ENCODE assay signal across 8 cellular contexts in the genomic region with DNA sequence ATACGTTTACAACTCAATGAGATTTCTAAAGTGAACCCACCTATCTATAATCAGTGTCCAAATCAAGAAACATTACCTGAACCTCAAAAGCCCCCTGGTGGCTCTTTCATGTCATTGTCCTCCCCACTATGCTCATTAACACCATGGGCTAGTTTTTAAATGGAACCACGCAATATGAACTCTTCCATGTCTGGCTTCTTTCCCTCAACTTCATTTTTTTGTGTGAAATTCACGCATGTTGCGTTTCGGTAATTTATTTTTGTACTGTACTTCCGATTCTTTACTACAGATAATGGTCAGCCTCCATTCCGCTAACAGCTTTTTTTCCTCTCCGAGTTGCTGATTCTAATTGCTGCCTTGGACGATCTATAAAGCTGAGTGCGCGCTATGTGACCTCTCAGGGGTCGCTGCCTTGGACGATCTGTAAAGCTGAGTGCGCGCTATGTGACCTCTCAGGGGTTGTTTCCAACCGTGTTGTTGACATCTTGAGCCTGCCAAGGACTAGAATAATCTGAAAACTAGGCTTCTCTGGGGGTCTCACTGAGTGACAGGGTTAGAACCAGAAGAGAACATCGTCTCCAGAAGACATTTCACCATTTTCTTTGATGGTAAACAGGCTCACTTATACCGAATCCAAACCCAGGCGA. TPM values are rescaled to one million over a fixed set of nuclear protein-coding genes. Genes with fewer than 3 reads are reported as not detected.
DNase-seq lines count a peak whose midpoint lies in the region; ATAC-seq and TF ChIP-seq lines count a peak whose summit lies in the region.

No MANE protein-coding gene starts in this region.

- CTCF ChIA-PET in CD4-positive, alpha-beta memory T cell (lab: Charles Lee; ENCODE audit: partially characterized antibody), result interaction anchor here (0.7 to 5.0 kb wide), 21 partner anchors 9 to 229 kb away, joined by 3 to 55 read pairs (median 6); a partner anchor contains a TSS

- H3K9me3 ChIP-seq in CD4-positive, alpha-beta memory T cell (ENCODE audit: control insufficient read depth in 1 of 2, low read length in 2 of 2), result no peaks in the 10 kb centered on the region
- H3K9me3 ChIP-seq in MM.1S (replicated peaks; ENCODE audit: insufficient read depth, low read length), result no peaks in the 10 kb centered on the region
- no peaks in the 10 kb centered on the region for H3K9me3 ChIP-seq in body of pancreas

- peaks cover 57% of the 10 kb centered on the region for H3K79me2 ChIP-seq in MM.1S (ENCODE audit: low read length)

- TF ChIP-seq POLR2A in body of pancreas (IDR thresholded peaks at IDR 0.05), result no peak

- no peaks in the 10 kb centered on the region for H3K9me2 ChIP-seq in MM.1S (replicated peaks; ENCODE audit: insufficient read depth, low read length)

- peak; percentile 66 to 77 (median 68) for DNase-seq in CD4-positive, alpha-beta memory T cell
- peak; percentile 92 for DNase-seq in MM.1S
- DNase-seq in RPMI8226, result peak; percentile 82
- DNase-seq in body of pancreas, result peak; percentile 38 to 67 (median 56)
- DNase-seq in iPS-NIHi7 (ENCODE audit: extremely low spot score), result peak; percentile 53
- peak; percentile 26 for DNase-seq in stimulated activated CD4-positive, alpha-beta T cell treated with anti-CD3 and anti-CD28 coated beads, Interleukin-12 subunit alpha, Interleukin-12 subunit beta, amount 100 ng/mL, for 4 hours

- POLR2A ChIA-PET in CD4-positive, alpha-beta memory T cell (lab: Charles Lee; ENCODE audit: partially characterized antibody), result interaction anchor here (0.6 to 5.1 kb wide), 39 partner anchors 9 to 1522 kb away, joined by 3 to 315 read pairs (median 7); a partner anchor contains a TSS

- H2AFZ ChIP-seq in MM.1S (ENCODE audit: low read length), result peak overlapping the region; percentile 55

- 7 to 8% methylated on average over 19 of the region's 19 CpGs for WGBS in body of pancreas, 2 donors

- peaks cover 25 to 41% (median 33%) of the 10 kb centered on the region in 4 donors for H3K4me1 Mint-ChIP-seq in CD4-positive, alpha-beta memory T cell

- no peaks in the 10 kb centered on the region for H3K36me3 ChIP-seq in CD4-positive, alpha-beta memory T cell (ENCODE audit: insufficient read depth, low read length)
- no peaks in the 10 kb centered on the region for H3K36me3 ChIP-seq in MM.1S (replicated peaks; ENCODE audit: insufficient read depth, low read length)
- H3K36me3 ChIP-seq in body of pancreas (replicated peaks in 1 of 2; ENCODE audit: insufficient read depth in 1 of 2, low read depth in 2 of 2), result peaks cover 0 to 2% of the 10 kb centered on the region in 2 donors

- no peak overlapping the region for H3K4me3 Mint-ChIP-seq in CD4-positive, alpha-beta memory T cell

- peaks cover 45% of the 10 kb centered on the region for H3K4me1 ChIP-seq in CD4-positive, alpha-beta memory T cell (ENCODE audit: insufficient read depth, low read length)
- H3K4me1 ChIP-seq in MM.1S (ENCODE audit: low read length) (peaks cover 31% of the 10 kb centered on the region), body of pancreas (peaks cover 38% of the 10 kb centered on the region)

- H3K27ac ChIP-seq in CD4-positive, alpha-beta memory T cell (ENCODE audit: low read depth, low read length), result peak overlapping the region; percentile 99
- H3K27ac ChIP-seq in MM.1S (ENCODE audit: low read length) (peak overlapping the region; percentile 97), body of pancreas (peak overlapping the region; percentile 96 to 99 (median 96))

- H3K27me3 Mint-ChIP-seq in CD4-positive, alpha-beta memory T cell, result no peaks in the 10 kb centered on the region

- H3K4me2 ChIP-seq in MM.1S (ENCODE audit: low read depth, low read length), result peak overlapping the region; percentile 75

- H3K9me3 Mint-ChIP-seq in CD4-positive, alpha-beta memory T cell, result no peaks in the 10 kb centered on the region

- peak overlapping the region; percentile 42 to 63 for H3K4me3 ChIP-seq in CD4-positive, alpha-beta memory T cell (ENCODE audit: low read length in 2 of 2)
- H3K4me3 ChIP-seq in MM.1S (ENCODE audit: low read length) (peak overlapping the region; percentile 95), body of pancreas (peak overlapping the region in 1 of 2 donors; percentile 26)

- H3F3A ChIP-seq in MM.1S (ENCODE audit: insufficient read depth, low read length), result peaks cover 24% of the 10 kb centered on the region

- peak; percentile 92 for TF ChIP-seq CTCF in MM.1S (IDR thresholded peaks at IDR 0.05; ENCODE audit: low read length)
- TF ChIP-seq CTCF in body of pancreas (IDR thresholded peaks at IDR 0.05), result peak; percentile 59 to 93 (median 84)

- no peaks in the 10 kb centered on the region for H3K27me3 ChIP-seq in CD4-positive, alpha-beta memory T cell (ENCODE audit: insufficient read depth, low read length)
- no peaks in the 10 kb centered on the region for H3K27me3 ChIP-seq in MM.1S (replicated peaks; ENCODE audit: insufficient read depth, low read length)
- no peaks in the 10 kb centered on the region for H3K27me3 ChIP-seq in body of pancreas

- peaks cover 18% of the 10 kb centered on the region; the same call in 1 of the 2 replicates for H4K20me1 ChIP-seq in MM.1S (ENCODE audit: insufficient read depth, low read length)

- ATAC-seq in GM19455 (IDR thresholded peaks at IDR 0.05; ENCODE audit: unreplicated experiment) (peak; percentile 1), body of pancreas (peak; percentile 17), HG03520 (IDR thresholded peaks at IDR 0.05; ENCODE audit: unreplicated experiment) (no peak)

- H3K9ac ChIP-seq in MM.1S (ENCODE audit: low read length), result peak overlapping the region; percentile 96

- intact Hi-C loops in CD4-positive, alpha-beta memory T cell (cut with micrococcal nuclease), result loop anchor here (1.0 to 10.0 kb wide), 14 partner anchors 15 to 1524 kb away; a partner anchor contains a TSS
- intact Hi-C loops in body of pancreas (cut with DNase I), result no loop called here

- no peak overlapping the region for H3K27ac Mint-ChIP-seq in CD4-positive, alpha-beta memory T cell

- H3K36me3 Mint-ChIP-seq in CD4-positive, alpha-beta memory T cell, result peaks cover 0 to 3% of the 10 kb centered on the region in 2 donors

RNA-seq across cellular contexts. Expression of a gene that starts 1.1 kb away (rescaled TPM):
- 100 to 1,000 TPM in 1 of 2 experiments, 10 to 100 TPM in 1; 98.3 to 105 TPM for total RNA-seq in CD4-positive, alpha-beta memory T cell
- 100 to 1,000 TPM; 161 to 226 TPM for polyA plus RNA-seq in CD4-positive, alpha-beta memory T cell
- 10 to 100 TPM; 43.5 to 86.9 TPM for total RNA-seq in body of pancreas

RNA-seq across cellular contexts. Expression of a gene that starts 24.5 kb away (rescaled TPM):
- 10 to 100 TPM; 39.3 to 40.6 TPM for total RNA-seq in CD4-positive, alpha-beta memory T cell
- 10 to 100 TPM; 59.2 to 62.6 TPM for polyA plus RNA-seq in CD4-positive, alpha-beta memory T cell
- 10 to 100 TPM; 10.9 to 15.6 TPM for total RNA-seq in body of pancreas

Comparison
In these comparisons a context has a peak if more than half of its experiments do, and no peak if none do; other contexts are left out.
1. DNase-seq: peak in every context shown above with its lines; median percentile 92 in MM.1S; 82 in RPMI8226; 68 in CD4-positive, alpha-beta memory T cell; 56 in body of pancreas; 53 in iPS-NIHi7; 26 in stimulated activated CD4-positive, alpha-beta T cell treated with anti-CD3 and anti-CD28 coated beads, Interleukin-12 subunit alpha, Interleukin-12 subunit beta, amount 100 ng/mL, for 4 hours.